25 cellular contexts compared by ENCODE assay signal in the genomic region with DNA sequence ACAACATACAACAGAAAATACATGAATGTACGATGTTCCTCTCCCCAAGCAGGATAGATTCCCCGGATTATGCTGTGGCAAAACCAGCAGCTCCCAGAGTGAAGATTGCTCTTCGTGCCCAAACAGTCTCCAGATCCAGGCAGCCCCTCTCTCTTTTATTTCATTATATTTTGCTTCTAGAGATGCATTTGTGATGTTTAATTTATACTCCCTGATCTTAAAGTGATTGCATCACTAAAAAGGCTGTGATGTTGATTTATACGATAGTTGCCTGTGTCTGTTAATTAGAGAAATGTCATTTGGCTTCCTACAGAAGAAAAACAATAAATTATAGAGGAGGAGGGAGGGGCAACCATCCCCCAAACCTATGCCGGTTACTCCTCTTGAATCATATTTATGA.
"Had no signal": no experiment of that assay in that cellular context is flagged by ENCODE, and none has a peak within 500 bp of the region (broad histone marks: within the 10 kb centered on the region; RNA-seq: fewer than 3 reads in every experiment).

No MANE protein-coding gene starts in this region.

- ATAC-seq: effector memory CD8-positive, alpha-beta T cell; esophagus mucosa; foreskin keratinocyte; gastrocnemius medialis; gastroesophageal sphincter; heart left ventricle; heart right ventricle had no signal

- H3K4me2 ChIP-seq: hepatocyte had no signal

- H2AFZ ChIP-seq: hepatocyte had no signal

- H3K36me3 ChIP-seq: colonic mucosa, esophagus muscularis mucosa, esophagus squamous epithelium, gastrocnemius medialis, gastroesophageal sphincter, heart left ventricle, heart right ventricle had no signal

- H3K9me3 ChIP-seq: colonic mucosa, esophagus muscularis mucosa, esophagus squamous epithelium, gastrocnemius medialis, gastroesophageal sphincter, heart left ventricle had no signal

- H3K4me1 ChIP-seq: colonic mucosa, esophagus muscularis mucosa, esophagus squamous epithelium, foreskin keratinocyte, gastrocnemius medialis, gastroesophageal sphincter, heart left ventricle, heart right ventricle had no signal

- H3K4me3 ChIP-seq: colonic mucosa, coronary artery, dorsolateral prefrontal cortex, esophagus muscularis mucosa, esophagus squamous epithelium, gastrocnemius medialis, gastroesophageal sphincter, heart left ventricle, heart right ventricle, hepatocyte had no signal

- H3K27ac ChIP-seq: colonic mucosa, coronary artery, dorsolateral prefrontal cortex, epithelial cell of prostate, esophagus muscularis mucosa, esophagus squamous epithelium, foreskin keratinocyte, gastrocnemius medialis, gastroesophageal sphincter, heart left ventricle, heart right ventricle, hepatocyte had no signal

- H3K79me2 ChIP-seq: hepatocyte had no signal

- DNase-seq: colonic mucosa; cortex of kidney; dermis blood vessel endothelial cell; dorsolateral prefrontal cortex; effector CD4-positive, alpha-beta T cell; effector CD8-positive, alpha-beta T cell; effector memory CD4-positive, alpha-beta T cell; effector memory CD8-positive, alpha-beta T cell; endodermal cell; erythroblast; esophagus squamous epithelium; foreskin fibroblast; foreskin keratinocyte; foreskin melanocyte; gastrocnemius medialis; glutamatergic neuron; head of caudate nucleus; heart left ventricle; heart right ventricle had no signal

- H3K27me3 ChIP-seq: colonic mucosa, esophagus muscularis mucosa, esophagus squamous epithelium, gastrocnemius medialis, gastroesophageal sphincter had no signal
